In genomic region chr1:28232558-28233263, GRCh38 we compare ENCODE assay signal across 1 cellular context.
TF ChIP-seq lines count a peak whose summit lies in the region.

Gene DNAJC8 (minus strand): TSS chr1:28233029. CDS start chr1:28232998, 31 bp downstream.

TF ChIP-seq in HEK293, 187 proteins besides CTCF, POLR2A, EP300 and RAD21 (continued from another document and continues in another):
- TF ChIP-seq ELK4 (IDR thresholded peaks at IDR 0.05; ENCODE audit: borderline replicate concordance, low read depth, low read length), result no peak
- TF ChIP-seq ZNF184 (tag by site-specific recombination; IDR thresholded peaks at IDR 0.05), result no peak
- TF ChIP-seq KLF17 (tag by site-specific recombination; IDR thresholded peaks at IDR 0.05), result peak; percentile 44; the same call in 1 of the 2 replicates
- peak; percentile 45 for TF ChIP-seq KLF9 (tag by site-specific recombination; IDR thresholded peaks at IDR 0.05; ENCODE audit: low read depth)
- TF ChIP-seq ZNF426 (tag by site-specific recombination; IDR thresholded peaks at IDR 0.05), result no peak
- no peak for TF ChIP-seq ZNF658 (tag by site-specific recombination; IDR thresholded peaks at IDR 0.05)
- peak; percentile 74 for TF ChIP-seq ZXDB (tag by site-specific recombination; IDR thresholded peaks at IDR 0.05)
- TF ChIP-seq ZSCAN18 (tag by site-specific recombination; IDR thresholded peaks at IDR 0.05), result no peak
- TF ChIP-seq TSHZ1 (tag by site-specific recombination; IDR thresholded peaks at IDR 0.05; ENCODE audit: borderline replicate concordance), result no peak
- TF ChIP-seq ZNF510 (tag by site-specific recombination; IDR thresholded peaks at IDR 0.05; ENCODE audit: insufficient replicate concordance), result no peak
- TF ChIP-seq PRDM2 (tag by site-specific recombination; IDR thresholded peaks at IDR 0.05; ENCODE audit: borderline replicate concordance), result no peak
- no peak for TF ChIP-seq PRDM10 (tag by site-specific recombination; IDR thresholded peaks at IDR 0.05)
- TF ChIP-seq BCL11B (tag by site-specific recombination; IDR thresholded peaks at IDR 0.05; ENCODE audit: low read depth), result no peak
- TF ChIP-seq ZNF341 (tag by site-specific recombination; IDR thresholded peaks at IDR 0.05; ENCODE audit: low read depth), result no peak
- no peak for TF ChIP-seq ZNF121 (tag by site-specific recombination; IDR thresholded peaks at IDR 0.05)
- TF ChIP-seq ZBTB44 (tag by site-specific recombination; IDR thresholded peaks at IDR 0.05), result 0 out of 2 replicates have a peak, but pooled peaks have one; percentile 30
- no peak for TF ChIP-seq ZNF138 (tag by site-specific recombination; IDR thresholded peaks at IDR 0.05; ENCODE audit: borderline replicate concordance)
- no peak for TF ChIP-seq ZNF140 (tag by site-specific recombination; IDR thresholded peaks at IDR 0.05)
- no peak for TF ChIP-seq ZNF777 (tag by site-specific recombination; IDR thresholded peaks at IDR 0.05; ENCODE audit: borderline replicate concordance)
- no peak for TF ChIP-seq ZNF362 (tag by site-specific recombination; IDR thresholded peaks at IDR 0.05)
- peak; percentile 53 for TF ChIP-seq SP2 (tag by site-specific recombination; IDR thresholded peaks at IDR 0.05)
- no peak for TF ChIP-seq HOXA7 (CRISPR knock-in tag; IDR thresholded peaks at IDR 0.05; ENCODE audit: borderline replicate concordance)
- TF ChIP-seq TCF7L2 (IDR thresholded peaks at IDR 0.05; ENCODE audit: borderline replicate concordance, low read depth, low read length), result no peak
- no peak for TF ChIP-seq ZNF654 (tag by site-specific recombination; IDR thresholded peaks at IDR 0.05; ENCODE audit: low read depth)
- no peak for TF ChIP-seq ZBTB49 (tag by site-specific recombination; IDR thresholded peaks at IDR 0.05; ENCODE audit: low read depth)
- TF ChIP-seq ZNF433 (tag by site-specific recombination; IDR thresholded peaks at IDR 0.05; ENCODE audit: low read depth), result no peak
- TF ChIP-seq ZNF398 (tag by site-specific recombination; IDR thresholded peaks at IDR 0.05), result no peak; the same call in 1 of the 2 replicates
